ENCODE assay signal across 8 cellular contexts in the genomic region with DNA sequence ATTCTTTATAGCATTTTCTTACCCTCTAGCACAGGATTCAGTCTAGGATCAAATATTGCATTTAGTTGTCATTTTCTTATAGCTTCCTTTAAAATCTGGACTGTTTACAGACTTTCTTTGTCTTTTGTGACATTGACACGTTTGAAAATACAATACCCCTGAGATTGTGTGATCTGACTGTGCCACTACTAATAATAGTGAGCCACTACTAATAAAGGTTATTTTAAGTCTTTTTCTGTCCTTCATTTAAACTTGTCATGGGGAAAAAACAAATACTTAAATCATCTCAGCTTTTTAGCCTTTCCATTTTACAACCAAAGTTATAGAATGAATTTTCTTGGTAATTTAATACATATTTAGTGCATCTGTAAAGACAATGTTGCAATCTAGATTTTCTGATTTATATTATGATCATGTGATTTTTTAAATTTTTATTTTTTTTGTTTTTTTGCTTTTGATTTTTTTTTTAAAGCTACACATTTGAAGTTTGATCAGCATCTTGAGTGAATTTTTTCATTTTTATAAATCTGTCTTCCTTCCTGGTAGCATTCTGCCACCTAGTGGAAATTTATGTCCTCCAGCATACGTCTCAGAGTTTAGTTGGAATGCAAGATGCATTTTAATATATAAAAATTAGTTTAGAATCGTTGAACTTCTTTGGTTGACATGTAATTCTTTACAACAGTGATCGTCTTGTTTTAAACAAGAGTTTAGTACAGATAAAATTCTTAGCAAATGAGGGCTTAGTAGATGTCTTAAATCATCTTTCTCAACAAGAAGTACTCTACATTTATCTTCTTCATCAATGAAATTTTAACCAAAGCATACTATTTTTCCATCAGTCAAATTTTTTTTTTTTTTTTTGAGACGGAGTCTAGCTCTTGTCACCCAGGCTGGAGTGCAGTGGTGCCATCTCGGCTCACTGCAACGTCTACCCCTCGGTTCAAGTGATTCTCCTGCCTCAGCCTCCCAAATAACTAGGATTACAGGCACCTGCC.
DNase-seq lines count a peak whose midpoint lies in the region; ATAC-seq and TF ChIP-seq lines count a peak whose summit lies in the region.

No MANE protein-coding gene starts in this region.

- no peak overlapping the region for H2BK15ac ChIP-seq in H9 (ENCODE audit: low read depth, low read length)

- H3K4me1 ChIP-seq in H9 (ENCODE audit: insufficient read depth, low read length) (no peaks in the 10 kb centered on the region), body of pancreas (no peaks in the 10 kb centered on the region), upper lobe of left lung (peaks cover 0 to 8% (median 0%) of the 10 kb centered on the region in 4 donors)

- H3K4ac ChIP-seq in H9 (ENCODE audit: low read depth, low read length): no peak overlapping the region

- no peaks in the 10 kb centered on the region for H4K20me1 ChIP-seq in H9 (ENCODE audit: control insufficient read depth, insufficient read depth, insufficient read length)

- no peaks in the 10 kb centered on the region for H3K23me2 ChIP-seq in H9 (ENCODE audit: insufficient read length, low read depth, low read length, poor library complexity, severe bottlenecking)

- no peak for TF ChIP-seq EP300 in upper lobe of left lung (IDR thresholded peaks at IDR 0.05)

- intact Hi-C loops in body of pancreas (cut with DNase I): loop anchor here (5.0 to 10.0 kb wide), 2 partner anchors 234 to 426 kb away; no protein-coding TSS in a partner anchor
- intact Hi-C loops in posterior cingulate gyrus (cut with DNase I): loop anchor here (1.0 to 10.0 kb wide), 4 partner anchors 99 to 868 kb away; no protein-coding TSS in a partner anchor

- H3K4me2 ChIP-seq in H9 (ENCODE audit: insufficient read depth, insufficient read length, low read length): no peak overlapping the region

- no peak overlapping the region for H2AFZ ChIP-seq in H9 (ENCODE audit: low read length)

- H3K9me3 ChIP-seq in H9 (ENCODE audit: control insufficient read depth, low read depth, low read length) (no peaks in the 10 kb centered on the region), body of pancreas (no peaks in the 10 kb centered on the region), upper lobe of left lung (no peaks in the 10 kb centered on the region)

- H3K14ac ChIP-seq in H9 (ENCODE audit: insufficient read depth, low read length): no peak overlapping the region

- no peak overlapping the region for H4K5ac ChIP-seq in H9 (ENCODE audit: insufficient read length, low read depth, low read length)

- no CpG with 5 or more reads among the region's 8 CpGs for WGBS in H9 (ENCODE audit: extremely low coverage, insufficient read length, low lambda C conversion rate)
- 38 to 41% methylated on average over 8 of the region's 8 CpGs for WGBS in body of pancreas, 2 donors
- WGBS in upper lobe of left lung, 2 donors: 47 to 49% methylated on average over 8 of the region's 8 CpGs

- no peak overlapping the region for H4K8ac ChIP-seq in H9 (replicated peaks; ENCODE audit: insufficient read length, low read depth, low read length)

- H3K27me3 ChIP-seq in H9 (ENCODE audit: insufficient read depth, low read length): no peaks in the 10 kb centered on the region
- H3K27me3 ChIP-seq in body of pancreas: no peaks in the 10 kb centered on the region
- no peaks in the 10 kb centered on the region for H3K27me3 ChIP-seq in kidney epithelial cell (ENCODE audit: control insufficient read depth, insufficient read depth, low read length)
- no peaks in the 10 kb centered on the region for H3K27me3 ChIP-seq in upper lobe of left lung

- H3K9ac ChIP-seq in H9 (ENCODE audit: extremely low read depth, insufficient read length, low read length): no peak overlapping the region

- DNase-seq in COLO829 (ENCODE audit: low spot score): peak; percentile 45
- DNase-seq in H9: no peak
- DNase-seq in NCI-H526 treated with DMSO at 0.1 percent for 48 hours (lab: John Stamatoyannopoulos, UW): peak; percentile 79
- DNase-seq in body of pancreas: no peak
- peak; percentile 21 for DNase-seq in kidney epithelial cell (ENCODE audit: low read depth)
- DNase-seq in upper lobe of left lung: no peak
- DNase-seq in posterior cingulate gyrus: no peak

- H3K18ac ChIP-seq in H9 (ENCODE audit: insufficient read length, low read depth, low read length): no peak overlapping the region

- no peak overlapping the region for H2BK12ac ChIP-seq in H9 (ENCODE audit: insufficient read length, low read depth, low read length)

- peaks cover 4% of the 10 kb centered on the region in 2 experiments; a peak in 2 of 4 replicates for H3K4me1 Mint-ChIP-seq in H9

- ATAC-seq in body of pancreas: no peak
- ATAC-seq in upper lobe of left lung (ENCODE audit: low FRiP score in 2 of 2): no peak
- no peak for ATAC-seq in GM18520 (IDR thresholded peaks at IDR 0.05; ENCODE audit: unreplicated experiment)

- H3T11ph ChIP-seq in H9 (ENCODE audit: low read length): no peak overlapping the region

- H3K27ac Mint-ChIP-seq in H9: no peak overlapping the region

- peaks cover 7 to 26% (median 12%) of the 10 kb centered on the region in 3 experiments; a peak in 5 of 7 replicates for H3K36me3 Mint-ChIP-seq in H9 (ENCODE audit: insufficient read depth in 1 of 3, low read depth in 3 of 3)

- no peak overlapping the region for H2AK5ac ChIP-seq in H9 (ENCODE audit: insufficient read length, low read length)

- no peak overlapping the region for H2BK20ac ChIP-seq in H9 (ENCODE audit: low read depth, low read length, poor library complexity, severe bottlenecking)

- no peaks in the 10 kb centered on the region for H3K27me3 Mint-ChIP-seq in H9 (ENCODE audit: low read depth)

- no peak overlapping the region for H2BK120ac ChIP-seq in H9 (ENCODE audit: low read depth, low read length, poor library complexity, severe bottlenecking)

- no peaks in the 10 kb centered on the region for H3K9me3 Mint-ChIP-seq in H9

- no peak overlapping the region for H3K56ac ChIP-seq in H9 (ENCODE audit: insufficient read length, low read depth, low read length)

- H3K36me3 ChIP-seq in body of pancreas (replicated peaks in 1 of 2; ENCODE audit: insufficient read depth in 1 of 2, low read depth in 2 of 2): peaks cover 0 to 3% of the 10 kb centered on the region in 2 donors
- H3K36me3 ChIP-seq in kidney epithelial cell (ENCODE audit: control insufficient read depth, insufficient read depth, low read length): no peaks in the 10 kb centered on the region
- peaks cover 0 to 38% (median 12%) of the 10 kb centered on the region in 4 donors for H3K36me3 ChIP-seq in upper lobe of left lung

- no peaks in the 10 kb centered on the region for H3K79me1 ChIP-seq in H9 (ENCODE audit: insufficient read depth, low read depth, low read length, poor library complexity, severe bottlenecking)

- H4K91ac ChIP-seq in H9 (ENCODE audit: insufficient read length, low read depth, low read length): no peak overlapping the region

- H3K4me3 Mint-ChIP-seq in H9: no peak overlapping the region

- H2BK5ac ChIP-seq in H9 (ENCODE audit: insufficient read length, low read length): no peak overlapping the region

- H3K27ac ChIP-seq in H9 (ENCODE audit: insufficient read length, low read depth, low read length) (no peak overlapping the region), body of pancreas (no peak overlapping the region), upper lobe of left lung (peak overlapping the region in 1 of 4 donors; percentile 34)

- no peak overlapping the region for H3K4me3 ChIP-seq in body of pancreas
- no peak overlapping the region for H3K4me3 ChIP-seq in kidney epithelial cell (ENCODE audit: low read depth, low read length)
- H3K4me3 ChIP-seq in upper lobe of left lung: no peak overlapping the region

- no peaks in the 10 kb centered on the region for H3K79me2 ChIP-seq in H9 (ENCODE audit: insufficient read depth, low read length)

- H3K23ac ChIP-seq in H9 (ENCODE audit: insufficient read length, low read depth, low read length): no peak overlapping the region

- TF ChIP-seq CTCF in H9 (conservative IDR thresholded peaks at IDR 0.05) (peak; percentile 92), body of pancreas (IDR thresholded peaks at IDR 0.05) (peak; percentile 62 to 97 (median 81)), kidney epithelial cell (IDR thresholded peaks at IDR 0.05; ENCODE audit: insufficient read depth, low read length, poor library complexity, severe bottlenecking) (peak; percentile 67), upper lobe of left lung (IDR thresholded peaks at IDR 0.05) (peak; percentile 28 to 83 (median 64))

- TF ChIP-seq POLR2A in body of pancreas (IDR thresholded peaks at IDR 0.05) (no peak), upper lobe of left lung (IDR thresholded peaks at IDR 0.05) (no peak)

Comparison
In these comparisons a context has a peak if more than half of its experiments do, and no peak if none do; other contexts are left out.
1. DNase-seq: peak in COLO829 (single experiment), NCI-H526 treated with DMSO at 0.1 percent for 48 hours (single experiment) and kidney epithelial cell (single experiment); none in H9 (single experiment), body of pancreas (0 of 4), upper lobe of left lung (0 of 2) and posterior cingulate gyrus (0 of 10).
2. Peak in every context shown above with its lines, with median percentiles within 50 percentile points of each other: CTCF ChIP-seq.